In genomic region chr4:73070072-73070385, GRCh38 we compare ENCODE assay signal across 8 cellular contexts. TPM values are rescaled to one million over a fixed set of nuclear protein-coding genes. Genes with fewer than 3 reads are reported as not detected.
DNase-seq lines count a peak whose midpoint lies in the region; ATAC-seq and TF ChIP-seq lines count a peak whose summit lies in the region.

No MANE protein-coding gene starts in this region.

- no peaks in the 10 kb centered on the region for H3K27me3 ChIP-seq in CD8-positive, alpha-beta T cell (ENCODE audit: insufficient read depth, low read length)
- H3K27me3 ChIP-seq in subcutaneous abdominal adipose tissue (ENCODE audit: control insufficient read depth in 5 of 5, insufficient read depth in 4 of 5, low read length in 5 of 5): peaks cover 0 to 4% (median 0%) of the 10 kb centered on the region in 5 donors

- no peaks in the 10 kb centered on the region for H3K36me3 ChIP-seq in CD8-positive, alpha-beta T cell (ENCODE audit: insufficient read depth, low read length)
- H3K36me3 ChIP-seq in subcutaneous abdominal adipose tissue (ENCODE audit: control insufficient read depth in 5 of 5, insufficient read depth in 5 of 5, low read length in 5 of 5): peaks cover 0 to 15% (median 3%) of the 10 kb centered on the region in 5 donors

- intact Hi-C loops in CD8-positive, alpha-beta T cell (cut with DNase I, micrococcal nuclease): loop anchor here in 1 of 2 experiments (5.0 to 10.0 kb wide), 2 partner anchors 47 to 1375 kb away; partner anchors contain the start of gene AREG
- intact Hi-C loops in activated CD8-positive, alpha-beta T cell treated with anti-CD3 and anti-CD28 coated beads for 36 hours (cut with micrococcal nuclease): no loop called here

- H3K4me3 Mint-ChIP-seq in CD8-positive, alpha-beta T cell: peak overlapping the region; percentile 95
- H3K4me3 Mint-ChIP-seq in activated CD8-positive, alpha-beta T cell treated with anti-CD3 and anti-CD28 coated beads for 36 hours: peak overlapping the region; percentile 82
- H3K4me3 Mint-ChIP-seq in immature natural killer cell: peak overlapping the region; percentile 82 to 95 (median 90)

- peak overlapping the region; percentile 79 to 98 (median 94) for H3K9ac ChIP-seq in subcutaneous abdominal adipose tissue (ENCODE audit: low read length in 5 of 5)

- no peaks in the 10 kb centered on the region for H3K9me3 ChIP-seq in CD8-positive, alpha-beta T cell (ENCODE audit: low read length)
- H3K9me3 ChIP-seq in subcutaneous abdominal adipose tissue (ENCODE audit: control insufficient read depth in 5 of 5, low read length in 5 of 5): no peaks in the 10 kb centered on the region

- no peaks in the 10 kb centered on the region for H3K9me3 Mint-ChIP-seq in CD8-positive, alpha-beta T cell
- no peaks in the 10 kb centered on the region for H3K9me3 Mint-ChIP-seq in activated CD8-positive, alpha-beta T cell treated with anti-CD3 and anti-CD28 coated beads for 36 hours
- no peaks in the 10 kb centered on the region for H3K9me3 Mint-ChIP-seq in immature natural killer cell

- no peaks in the 10 kb centered on the region for H3K27me3 Mint-ChIP-seq in CD8-positive, alpha-beta T cell (ENCODE audit: low read depth)
- H3K27me3 Mint-ChIP-seq in activated CD8-positive, alpha-beta T cell treated with anti-CD3 and anti-CD28 coated beads for 36 hours: no peaks in the 10 kb centered on the region
- peaks cover 5 to 20% (median 12%) of the 10 kb centered on the region in 3 donors for H3K27me3 Mint-ChIP-seq in immature natural killer cell (ENCODE audit: low read depth in 3 of 3)

- TF ChIP-seq CTCF in CD8-positive, alpha-beta T cell (IDR thresholded peaks at IDR 0.05): no peak
- TF ChIP-seq CTCF in activated CD8-positive, alpha-beta T cell treated with anti-CD3 and anti-CD28 coated beads for 36 hours (IDR thresholded peaks at IDR 0.05): no peak

- peak overlapping the region; percentile 97 for H3K27ac Mint-ChIP-seq in CD8-positive, alpha-beta T cell
- peak overlapping the region; percentile 98 for H3K27ac Mint-ChIP-seq in activated CD8-positive, alpha-beta T cell treated with anti-CD3 and anti-CD28 coated beads for 36 hours
- H3K27ac Mint-ChIP-seq in immature natural killer cell: peak overlapping the region; percentile 96 to 100 (median 98)

- peak; percentile 28 for ATAC-seq in CD8-positive, alpha-beta T cell
- ATAC-seq in GM19351 (IDR thresholded peaks at IDR 0.05; ENCODE audit: unreplicated experiment) (peak; percentile 22), HG03439 (IDR thresholded peaks at IDR 0.05; ENCODE audit: unreplicated experiment) (peak; percentile 15)
- ATAC-seq in activated CD8-positive, alpha-beta T cell treated with anti-CD3 and anti-CD28 coated beads for 36 hours: peak; percentile 26

- CTCF ChIA-PET in CD8-positive, alpha-beta T cell (lab: Charles Lee): interaction anchor here (1.4 kb wide), 1 partner anchor 187 kb away, joined by 5 read pairs; no protein-coding TSS in a partner anchor
- CTCF ChIA-PET in activated CD8-positive, alpha-beta T cell treated with anti-CD3 and anti-CD28 coated beads for 36 hours (lab: Charles Lee): interaction anchor here (0.7 to 1.6 kb wide), 4 partner anchors 10 to 190 kb away, joined by 3 to 9 read pairs (median 4); no protein-coding TSS in a partner anchor

- peak overlapping the region; percentile 97 for H3K27ac ChIP-seq in CD8-positive, alpha-beta T cell (ENCODE audit: low read depth, low read length)
- peak overlapping the region; percentile 93 for H3K27ac ChIP-seq in subcutaneous abdominal adipose tissue (ENCODE audit: low read depth, low read length)

- H3K4me1 Mint-ChIP-seq in CD8-positive, alpha-beta T cell (ENCODE audit: low read depth): peaks cover 44% of the 10 kb centered on the region
- H3K4me1 Mint-ChIP-seq in activated CD8-positive, alpha-beta T cell treated with anti-CD3 and anti-CD28 coated beads for 36 hours (ENCODE audit: low read depth): peaks cover 34% of the 10 kb centered on the region
- peaks cover 34 to 52% of the 10 kb centered on the region in 2 donors for H3K4me1 Mint-ChIP-seq in immature natural killer cell

- H3K36me3 Mint-ChIP-seq in CD8-positive, alpha-beta T cell: peaks cover 28% of the 10 kb centered on the region
- peaks cover 11% of the 10 kb centered on the region for H3K36me3 Mint-ChIP-seq in activated CD8-positive, alpha-beta T cell treated with anti-CD3 and anti-CD28 coated beads for 36 hours (ENCODE audit: low read depth)
- H3K36me3 Mint-ChIP-seq in immature natural killer cell: peaks cover 0 to 15% (median 4%) of the 10 kb centered on the region in 3 donors

- POLR2A ChIA-PET in CD8-positive, alpha-beta T cell (lab: Charles Lee): interaction anchor here (1.0 to 3.8 kb wide), 3 partner anchors 10 to 189 kb away, joined by 3 to 24 read pairs (median 13); partner anchors contain the start of gene ANKRD17
- POLR2A ChIA-PET in activated CD8-positive, alpha-beta T cell treated with anti-CD3 and anti-CD28 coated beads for 36 hours (lab: Charles Lee): interaction anchor here (0.9 to 4.7 kb wide), 8 partner anchors 10 to 189 kb away, joined by 3 to 30 read pairs (median 3); partner anchors contain the start of gene ANKRD17

- H3K4me1 ChIP-seq in CD8-positive, alpha-beta T cell (ENCODE audit: insufficient read depth, low read length): peaks cover 33% of the 10 kb centered on the region
- H3K4me1 ChIP-seq in subcutaneous abdominal adipose tissue (ENCODE audit: control insufficient read depth in 5 of 5, insufficient read depth in 5 of 5, low read length in 5 of 5): peaks cover 8 to 29% (median 20%) of the 10 kb centered on the region in 5 donors

- H3K4me3 ChIP-seq in CD8-positive, alpha-beta T cell (ENCODE audit: low read depth, low read length): peak overlapping the region; percentile 69
- peak overlapping the region; percentile 95 to 99 (median 98) for H3K4me3 ChIP-seq in subcutaneous abdominal adipose tissue (ENCODE audit: low read depth in 1 of 5, low read length in 5 of 5)

- DNase-seq in CD8-positive, alpha-beta T cell: no peak
- DNase-seq in activated CD8-positive, alpha-beta T cell treated with anti-CD3 and anti-CD28 coated beads for 36 hours: no peak
- DNase-seq in immature natural killer cell (no peak), hippocampal formation (lab: John Stamatoyannopoulos, UW) (no peak)
- no peak for DNase-seq in effector CD4-positive, alpha-beta T cell

RNA-seq across cellular contexts. Expression of gene COX18, which starts 0.5 kb away (rescaled TPM):
- total RNA-seq in CD8-positive, alpha-beta T cell: 1 to 10 TPM; 6.7 to 7.2 TPM
- total RNA-seq in activated CD8-positive, alpha-beta T cell treated with anti-CD3 and anti-CD28 coated beads for 36 hours: 10 to 100 TPM; 25.7 to 26.8 TPM
- 1 to 10 TPM; 4.9 to 6.7 (median 4.9) TPM for polyA plus RNA-seq in immature natural killer cell
